Comparison of ENCODE assay signal across 8 cellular contexts in the genomic region with DNA sequence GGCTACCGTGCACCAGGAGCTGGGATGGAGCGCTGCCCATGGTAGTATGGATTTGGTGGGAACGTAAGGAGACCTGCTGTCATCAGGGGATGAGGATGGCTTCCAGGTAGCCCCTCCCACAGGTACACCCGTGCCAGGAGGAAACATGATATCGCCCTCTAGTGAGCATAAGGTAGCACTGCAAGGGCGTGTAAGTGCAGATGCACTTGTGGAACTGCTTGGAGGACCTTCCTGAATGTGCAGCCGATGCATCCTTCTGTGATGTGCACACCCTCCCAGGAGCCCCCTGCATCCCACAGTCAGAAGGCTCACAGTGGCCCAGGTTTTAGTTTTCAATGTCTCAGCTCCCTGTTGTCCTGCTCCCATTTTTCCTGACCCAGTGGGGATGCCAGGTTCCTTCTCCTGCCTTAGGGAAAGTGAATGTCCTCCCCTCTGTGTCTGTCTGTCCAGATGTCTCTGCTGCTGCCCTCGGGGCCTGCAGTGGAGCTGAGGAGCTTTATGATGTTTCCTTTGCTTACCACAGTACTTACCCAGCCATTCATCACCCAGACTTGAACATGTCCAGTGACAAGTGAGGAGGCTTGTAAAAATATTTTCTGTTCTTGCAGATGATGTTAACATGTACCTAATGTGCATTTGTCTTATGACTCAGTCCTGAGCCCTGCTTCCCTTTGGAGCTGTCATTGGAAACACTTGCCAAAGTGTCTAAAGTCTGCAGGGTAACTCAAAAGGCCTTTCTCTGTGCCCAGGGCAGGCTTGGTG. TPM values are rescaled to one million over a fixed set of nuclear protein-coding genes. Genes with fewer than 3 reads are reported as not detected.
A peak's percentile ranks its signal among the peaks of the same experiment; 100 is the strongest.
DNase-seq lines count a peak whose midpoint lies in the region; ATAC-seq and FAIRE-seq lines count a peak whose summit lies in the region.

No MANE protein-coding gene starts in this region.

- H3K4me1 ChIP-seq in rectal smooth muscle tissue (ENCODE audit: control insufficient read depth, insufficient read depth, low read length), result peaks cover 30% of the 10 kb centered on the region

- peak; percentile 82 for ATAC-seq in HG03432 (IDR thresholded peaks at IDR 0.05; ENCODE audit: unreplicated experiment)

- peaks cover 2% of the 10 kb centered on the region for H3K36me3 ChIP-seq in rectal smooth muscle tissue (ENCODE audit: control insufficient read depth, insufficient read depth, low read length)

- H3K9ac ChIP-seq in rectal smooth muscle tissue (ENCODE audit: low read length), result no peak overlapping the region

- H3K27ac ChIP-seq in rectal smooth muscle tissue (ENCODE audit: low read depth, low read length), result peak overlapping the region; percentile 86

- FAIRE-seq in GM19239 (lab: Jason Lieb, UNC), result peak; percentile 82

- DNase-seq in CMK (ENCODE audit: low read depth) (peak; percentile 31), GM19239 (ENCODE audit: insufficient read length, low spot score) (peak; percentile 64), NCI-H460 (ENCODE audit: extremely low read depth, low read depth) (peak; percentile 46), glomerular visceral epithelial cell (ENCODE audit: extremely low spot score) (peak; percentile 59), cerebellum (ENCODE audit: low spot score) (no peak)
- peak; percentile 40 for DNase-seq in activated T-cell treated with anti-CD3 and anti-CD28 coated beads, Interleukin-2, amount 50 U/mL, for 1 hour

- no peak overlapping the region for H3K4me3 ChIP-seq in rectal smooth muscle tissue (ENCODE audit: low read length)

- no peaks in the 10 kb centered on the region for H3K27me3 ChIP-seq in rectal smooth muscle tissue (ENCODE audit: control insufficient read depth, insufficient read depth, low read length)

RNA-seq across cellular contexts. Expression of gene DBX1, which starts 49.2 kb away (rescaled TPM):
- not detected in 2 replicates for total RNA-seq in NCI-H460 (2014; rRNA removed; shearing (Covaris generic))
- not detected in 2 replicates for polyA plus RNA-seq in NCI-H460 (2014; cell fraction: nucleus; rRNA removed)
- total RNA-seq in cerebellum, result not detected
